Comparison of ENCODE assay signal across 10 cellular contexts in genomic region chr2:44833123-44834069, GRCh38.
A peak's percentile ranks its signal among the peaks of the same experiment; 100 is the strongest.
DNase-seq lines count a peak whose midpoint lies in the region; ATAC-seq, FAIRE-seq and TF ChIP-seq lines count a peak whose summit lies in the region.
"Had no signal": no experiment of that assay in that cellular context is flagged by ENCODE, and none has a peak within 500 bp of the region (broad histone marks: within the 10 kb centered on the region; RNA-seq: fewer than 3 reads in every experiment).

No MANE protein-coding gene starts in this region.

- H3K14ac ChIP-seq in H1 (ENCODE audit: insufficient read length), result no peak overlapping the region

- H3K9me3 ChIP-seq in H1 (ENCODE audit: insufficient read depth in 2 of 2, low read depth in 1 of 2, low read length in 1 of 2) (no peaks in the 10 kb centered on the region), smooth muscle cell (replicated peaks; ENCODE audit: low read depth) (no peaks in the 10 kb centered on the region)
- H3K9me3 ChIP-seq: neutrophil had no signal

- no peaks in the 10 kb centered on the region for H4K20me1 ChIP-seq in H1 (replicated peaks in 1 of 2; ENCODE audit: control insufficient read depth in 1 of 2, insufficient read depth in 2 of 2, low read length in 2 of 2)
- no peaks in the 10 kb centered on the region for H4K20me1 ChIP-seq in smooth muscle cell (ENCODE audit: low read depth)

- DNase-seq in H1 (ENCODE audit: low read depth in 1 of 2, low spot score in 2 of 2), result no peak
- DNase-seq in smooth muscle cell (lab: John Stamatoyannopoulos, UW; ENCODE audit: unreplicated experiment), result no peak
- no peak for DNase-seq in activated effector memory CD4-positive, alpha-beta T cell treated with anti-CD3 and anti-CD28 coated beads, Interleukin-2, amount 50 U/mL, for 16 hours
- DNase-seq in islet precursor cell, result no peak
- DNase-seq: NCI-H446 had no signal

- H3K27ac ChIP-seq in H1 (ENCODE audit: low read depth, low read length), result no peak overlapping the region
- no peak overlapping the region for H3K27ac ChIP-seq in smooth muscle cell (ENCODE audit: low read depth)
- H3K27ac ChIP-seq: neutrophil had no signal

- H3K4me1 ChIP-seq in H1 (replicated peaks in 1 of 4; ENCODE audit: control insufficient read depth in 3 of 4, insufficient read depth in 4 of 4, low read length in 3 of 4) (no peaks in the 10 kb centered on the region), smooth muscle cell (ENCODE audit: low read depth) (no peaks in the 10 kb centered on the region)

- no peak overlapping the region for H2BK5ac ChIP-seq in H1 (ENCODE audit: low read depth, low read length)

- TF ChIP-seq RAD21 in H1 (IDR thresholded peaks at IDR 0.05 in 1 of 2, conservative IDR thresholded peaks at IDR 0.05 in 1 of 2; ENCODE audit: low read depth in 2 of 2, low read length in 2 of 2), result no peak

- 84% methylated on average over 6 of the region's 6 CpGs; no CpG with 5 or more reads in 1 of the 2 experiments for WGBS in H1 (ENCODE audit: extremely low coverage in 1 of 2, insufficient coverage in 1 of 2, insufficient read length in 1 of 2, insufficient replicate concordance in 2 of 2, low coverage in 1 of 2, low lambda C conversion rate in 2 of 2, missing lambda C conversion rate in 1 of 2), 2 experiments
- 84% methylated on average over 6 of the region's 6 CpGs for WGBS in smooth muscle cell (ENCODE audit: low lambda C conversion rate)

- H3K27me3 ChIP-seq in H1 (replicated peaks in 1 of 4; ENCODE audit: control insufficient read depth in 3 of 4, extremely low read depth in 1 of 4, insufficient read depth in 3 of 4, low read length in 3 of 4) (no peaks in the 10 kb centered on the region), smooth muscle cell (ENCODE audit: low read depth) (no peaks in the 10 kb centered on the region)
- H3K27me3 ChIP-seq: neutrophil had no signal

- POLR2A ChIA-PET in H1 (lab: Charles Lee; ENCODE audit: partially characterized antibody), result no interaction called here

- H3K4me3 ChIP-seq in H1 (ENCODE audit: extremely low read depth in 1 of 4, insufficient read depth in 2 of 4, low read depth in 3 of 4, low read length in 4 of 4) (no peak overlapping the region), smooth muscle cell (no peak overlapping the region)

- no peak overlapping the region for H4K91ac ChIP-seq in H1 (replicated peaks; ENCODE audit: insufficient read length, low read length)

- no peak overlapping the region for H3K56ac ChIP-seq in H1 (replicated peaks; ENCODE audit: insufficient read length, low read depth, low read length)

- H2BK15ac ChIP-seq in H1 (ENCODE audit: low read length), result no peak overlapping the region

- no peaks in the 10 kb centered on the region for H3K23me2 ChIP-seq in H1 (ENCODE audit: low read depth, low read length)

- H3K23ac ChIP-seq in H1 (ENCODE audit: insufficient read length), result no peak overlapping the region

- TF ChIP-seq POLR2A in GM18505 (IDR thresholded peaks at IDR 0.05; ENCODE audit: borderline replicate concordance, extremely low read depth, insufficient read depth, insufficient read length), result no peak
- no peak for TF ChIP-seq POLR2A in H1 (IDR thresholded peaks at IDR 0.05; ENCODE audit: control extremely low read depth in 1 of 2, low read depth in 2 of 2, low read length in 2 of 2)

- no peak overlapping the region for H3K4ac ChIP-seq in H1 (replicated peaks; ENCODE audit: insufficient read length, low read depth, low read length)

- H3K4me2 ChIP-seq in H1 (ENCODE audit: insufficient read depth in 1 of 2, low read depth in 2 of 2, low read length in 2 of 2) (no peak overlapping the region), smooth muscle cell (no peak overlapping the region)

- no peak overlapping the region for H2BK12ac ChIP-seq in H1 (ENCODE audit: low read depth, low read length)

- no peak overlapping the region for H3K18ac ChIP-seq in H1 (ENCODE audit: extremely low read depth, low read length)

- no peak overlapping the region for H4K5ac ChIP-seq in H1 (ENCODE audit: insufficient read length, low read depth, low read length)

- H3K79me2 ChIP-seq in H1 (ENCODE audit: control insufficient read depth in 1 of 2, insufficient read depth in 2 of 2, low read length in 2 of 2), result no peaks in the 10 kb centered on the region
- H3K79me2 ChIP-seq in smooth muscle cell (ENCODE audit: low read depth), result no peaks in the 10 kb centered on the region

- H2AK5ac ChIP-seq in H1 (ENCODE audit: low read depth, low read length), result no peak overlapping the region

- CTCF ChIA-PET in H1 (lab: Charles Lee; ENCODE audit: partially characterized antibody), result interaction anchor here (0.6 to 1.2 kb wide), 3 partner anchors 27 to 1037 kb away, joined by 3 to 4 read pairs (median 3); no protein-coding TSS in a partner anchor

- H3K79me1 ChIP-seq in H1 (ENCODE audit: low read depth, low read length), result no peaks in the 10 kb centered on the region

- no peak overlapping the region for H3K9ac ChIP-seq in H1 (replicated peaks in 1 of 4; ENCODE audit: extremely low read depth in 1 of 4, low read depth in 3 of 4, low read length in 3 of 4)
- H3K9ac ChIP-seq in smooth muscle cell (ENCODE audit: low read depth), result no peak overlapping the region

- no peaks in the 10 kb centered on the region for H3K36me3 ChIP-seq in H1 (ENCODE audit: control insufficient read depth in 2 of 4, insufficient read depth in 4 of 4, low read length in 3 of 4)
- H3K36me3 ChIP-seq in smooth muscle cell (ENCODE audit: low read depth), result no peaks in the 10 kb centered on the region
- H3K36me3 ChIP-seq: neutrophil had no signal

- FAIRE-seq in H1 (lab: Jason Lieb, UNC), result no peak

- H3F3A ChIP-seq in smooth muscle cell (ENCODE audit: low read depth), result no peaks in the 10 kb centered on the region

- H2BK120ac ChIP-seq in H1 (replicated peaks; ENCODE audit: low read depth, low read length), result no peak overlapping the region

- no peak for TF ChIP-seq EP300 in H1 (IDR thresholded peaks at IDR 0.05; ENCODE audit: borderline replicate concordance in 1 of 2, low read depth in 2 of 2, low read length in 2 of 2)

- TF ChIP-seq CTCF in H1 (IDR thresholded peaks at IDR 0.05; ENCODE audit: control extremely low read depth in 1 of 3, insufficient read depth in 1 of 3, low read depth in 1 of 3, low read length in 3 of 3) (no peak), smooth muscle cell (IDR thresholded peaks at IDR 0.05; ENCODE audit: borderline replicate concordance, insufficient read depth, poor library complexity, severe bottlenecking) (no peak)

- H4K8ac ChIP-seq in H1 (ENCODE audit: extremely low read depth, insufficient read depth, low read length), result 0 out of 2 replicates have a peak overlapping the region, but pooled peaks have one; percentile 31

- H2BK20ac ChIP-seq in H1 (ENCODE audit: low read length), result no peak overlapping the region

- no peak overlapping the region for H2AFZ ChIP-seq in H1 (ENCODE audit: low read length)
- H2AFZ ChIP-seq in smooth muscle cell (ENCODE audit: low read depth), result no peak overlapping the region

- ATAC-seq in GM18505 (IDR thresholded peaks at IDR 0.05; ENCODE audit: unreplicated experiment), result peak; percentile 46
- ATAC-seq in GM21526 (IDR thresholded peaks at IDR 0.05; ENCODE audit: low FRiP score, unreplicated experiment), result peak; percentile 46
- peak; percentile 63 for ATAC-seq in HG03378 (IDR thresholded peaks at IDR 0.05; ENCODE audit: unreplicated experiment)
- no peak for ATAC-seq in HG02840 (IDR thresholded peaks at IDR 0.05; ENCODE audit: low FRiP score, unreplicated experiment)

TF ChIP-seq in H1, 55 proteins besides CTCF, POLR2A, EP300 and RAD21:
- no peak for TF ChIP-seq TAF7 (optimal IDR thresholded peaks at IDR 0.05; ENCODE audit: borderline replicate concordance, low read depth, low read length)
- TF ChIP-seq POU5F1 (IDR thresholded peaks at IDR 0.05; ENCODE audit: low read depth, low read length), result no peak
- no peak for TF ChIP-seq HDAC6 (IDR thresholded peaks at IDR 0.05; ENCODE audit: low read depth, low read length)
- TF ChIP-seq POLR2AphosphoS5 (IDR thresholded peaks at IDR 0.05; ENCODE audit: low read depth, low read length), result no peak
- no peak for TF ChIP-seq SIX5 (IDR thresholded peaks at IDR 0.05; ENCODE audit: low read depth, low read length)
- TF ChIP-seq CBX5 (IDR thresholded peaks at IDR 0.05; ENCODE audit: low read depth, low read length), result no peak
- TF ChIP-seq NANOG (IDR thresholded peaks at IDR 0.05; ENCODE audit: insufficient read depth, low read depth, low read length, poor library complexity, severe bottlenecking), result no peak
- no peak for TF ChIP-seq SUZ12 (IDR thresholded peaks at IDR 0.05; ENCODE audit: low read length)
- TF ChIP-seq SP2 (IDR thresholded peaks at IDR 0.05; ENCODE audit: low read length), result no peak
- no peak for TF ChIP-seq CTBP2 (IDR thresholded peaks at IDR 0.05; ENCODE audit: borderline replicate concordance, insufficient read depth, insufficient read length, low read length)
- TF ChIP-seq RBBP5 (IDR thresholded peaks at IDR 0.05; ENCODE audit: borderline replicate concordance, low read depth, low read length), result no peak
- no peak for TF ChIP-seq JUN (IDR thresholded peaks at IDR 0.05; ENCODE audit: low read depth, low read length)
- no peak for TF ChIP-seq BCL11A (IDR thresholded peaks at IDR 0.05; ENCODE audit: low read depth in 2 of 2, low read length in 2 of 2)
- no peak for TF ChIP-seq FOSL1 (IDR thresholded peaks at IDR 0.05; ENCODE audit: insufficient read depth, low read depth, low read length)
TF ChIP-seq in H1: peak in this region for 0.
